In the genomic region with DNA sequence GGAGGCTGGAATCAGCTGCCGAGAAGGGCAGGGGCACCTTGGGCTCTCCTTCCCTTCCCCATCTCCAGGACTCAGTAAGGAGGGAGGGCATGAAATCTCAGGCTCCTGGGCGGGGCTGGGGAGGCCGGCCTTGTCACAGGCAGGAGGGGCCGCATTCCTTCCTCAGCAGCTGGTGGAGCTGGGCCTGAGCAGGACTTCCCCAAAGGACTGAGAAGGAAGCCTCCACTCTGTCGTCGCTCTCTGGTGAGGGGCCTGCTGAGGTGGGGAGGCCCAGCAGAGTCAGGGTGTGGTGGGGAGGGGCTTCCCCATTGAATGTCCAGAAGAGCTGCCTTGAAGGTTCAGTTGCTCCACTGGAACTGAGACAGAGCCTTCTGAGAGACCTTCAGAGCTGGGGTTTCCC, we compare ENCODE assay signal across 2 cellular contexts.
TF ChIP-seq lines count a peak whose summit lies in the region.

No MANE protein-coding gene starts in this region.

TF ChIP-seq in HCT116, 20 proteins besides CTCF, POLR2A, EP300 and RAD21 (continued from another document):
- TF ChIP-seq ZBTB33 (IDR thresholded peaks at IDR 0.05; ENCODE audit: extremely low read depth, insufficient replicate concordance, low read length) (no peak), MAX (IDR thresholded peaks at IDR 0.05) (no peak), SP1 (IDR thresholded peaks at IDR 0.05; ENCODE audit: low read depth) (no peak), CEBPB (IDR thresholded peaks at IDR 0.05; ENCODE audit: low read depth) (no peak), ZFX (IDR thresholded peaks at IDR 0.05) (no peak), POLR2AphosphoS5 (IDR thresholded peaks at IDR 0.05; ENCODE audit: low read depth, low read length) (no peak), CBX3 (IDR thresholded peaks at IDR 0.05; ENCODE audit: low read depth) (no peak), TCF7L2 (IDR thresholded peaks at IDR 0.05; ENCODE audit: borderline replicate concordance, extremely low read depth, insufficient read depth, insufficient read length) (no peak), YY1 (IDR thresholded peaks at IDR 0.05; ENCODE audit: extremely low read depth, insufficient replicate concordance, low read depth, low read length) (no peak), ELF1 (IDR thresholded peaks at IDR 0.05; ENCODE audit: borderline replicate concordance, low read depth) (no peak), SRF (IDR thresholded peaks at IDR 0.05; ENCODE audit: low read depth) (no peak), EZH2 (IDR thresholded peaks at IDR 0.05) (no peak)

TF ChIP-seq in SK-N-SH treated with all-trans-retinoic acid at 6 μM for 48 hours, 23 proteins besides CTCF, POLR2A, EP300 and RAD21 (continued from another document):
- TF ChIP-seq, protein P1, sequence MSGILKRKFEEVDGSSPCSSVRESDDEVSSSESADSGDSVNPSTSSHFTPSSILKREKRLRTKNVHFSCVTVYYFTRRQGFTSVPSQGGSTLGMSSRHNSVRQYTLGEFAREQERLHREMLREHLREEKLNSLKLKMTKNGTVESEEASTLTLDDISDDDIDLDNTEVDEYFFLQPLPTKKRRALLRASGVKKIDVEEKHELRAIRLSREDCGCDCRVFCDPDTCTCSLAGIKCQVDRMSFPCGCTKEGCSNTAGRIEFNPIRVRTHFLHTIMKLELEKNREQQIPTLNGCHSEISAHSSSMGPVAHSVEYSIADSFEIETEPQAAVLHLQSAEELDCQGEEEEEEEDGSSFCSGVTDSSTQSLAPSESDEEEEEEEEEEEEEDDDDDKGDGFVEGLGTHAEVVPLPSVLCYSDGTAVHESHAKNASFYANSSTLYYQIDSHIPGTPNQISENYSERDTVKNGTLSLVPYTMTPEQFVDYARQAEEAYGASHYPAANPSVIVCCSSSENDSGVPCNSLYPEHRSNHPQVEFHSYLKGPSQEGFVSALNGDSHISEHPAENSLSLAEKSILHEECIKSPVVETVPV (CRISPR knock-in tag; IDR thresholded peaks at IDR 0.05), result no peak
- TF ChIP-seq CSDC2 (CRISPR knock-in tag; IDR thresholded peaks at IDR 0.05), result no peak
- no peak for TF ChIP-seq ZNF565 (CRISPR knock-in tag; conservative IDR thresholded peaks at IDR 0.05; ENCODE audit: low read depth)
- no peak for TF ChIP-seq ZNF70 (CRISPR knock-in tag; IDR thresholded peaks at IDR 0.05)
- no peak for TF ChIP-seq ESRRG (CRISPR knock-in tag; IDR thresholded peaks at IDR 0.05)
- TF ChIP-seq ZC3H10 (CRISPR knock-in tag; IDR thresholded peaks at IDR 0.05), result no peak
- no peak for TF ChIP-seq TSHZ2 (CRISPR knock-in tag; IDR thresholded peaks at IDR 0.05)
